8 cellular contexts compared by ENCODE assay signal in the genomic region with DNA sequence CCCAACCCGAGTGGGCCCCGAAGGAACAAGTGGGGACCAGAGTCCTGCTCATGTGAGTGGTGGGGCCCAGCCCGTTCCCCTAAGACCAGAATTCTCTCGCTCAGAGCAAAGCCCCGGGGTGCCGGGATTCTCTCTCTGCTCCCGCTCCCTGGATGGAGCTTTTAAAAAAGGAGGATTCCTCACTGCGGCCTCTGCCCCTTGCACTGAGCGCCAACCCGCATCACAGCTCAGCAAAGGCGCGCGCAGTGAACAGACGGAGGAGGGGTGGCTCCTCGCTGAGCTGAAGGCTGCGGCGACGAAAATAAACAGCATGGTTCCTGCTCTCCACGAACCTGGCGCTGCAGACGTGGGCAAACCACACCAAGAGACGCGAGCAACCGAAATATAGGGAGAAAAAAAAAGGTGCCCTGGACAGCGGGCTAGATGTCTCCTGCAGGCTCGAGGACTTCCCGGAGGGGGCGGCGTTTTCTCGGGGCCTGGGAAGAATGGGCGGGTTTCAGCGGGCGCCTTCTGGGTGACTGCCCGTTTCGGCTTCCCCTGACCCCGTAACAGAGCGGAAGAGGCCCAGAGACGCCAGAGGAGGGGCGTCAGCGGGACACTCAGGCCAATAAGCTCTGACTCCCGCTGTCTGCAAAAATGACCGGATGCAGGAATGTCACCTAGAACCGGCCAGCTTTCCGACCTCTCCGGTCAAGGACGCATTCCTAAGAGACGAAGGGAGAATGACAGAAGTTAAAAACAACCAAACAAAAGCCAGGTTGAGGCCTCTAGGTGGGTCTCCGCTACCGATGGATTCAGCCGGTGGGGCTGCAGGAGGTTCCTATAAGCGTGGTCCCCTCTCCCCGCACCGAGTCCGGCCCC. TPM values are rescaled to one million over a fixed set of nuclear protein-coding genes. Genes with fewer than 3 reads are reported as not detected.
A peak's percentile ranks its signal among the peaks of the same experiment; 100 is the strongest.
DNase-seq lines count a peak whose midpoint lies in the region; ATAC-seq and TF ChIP-seq lines count a peak whose summit lies in the region.

No MANE protein-coding gene starts in this region.

- WGBS in hepatocyte (ENCODE audit: low lambda C conversion rate, missing lambda C conversion rate), result 20% methylated on average over 44 of the region's 54 CpGs
- 41 to 45% (median 42%) methylated on average over 47 to 54 of the region's 54 CpGs for WGBS in psoas muscle, 3 donors

- in situ Hi-C loops in brain microvascular endothelial cell (cut with HindIII; ENCODE audit: low pct_ligation_motif_present, low sequenced_read_pairs), result loop anchor here (10.0 kb wide), 1 partner anchor 228 kb away; no protein-coding TSS in a partner anchor

- ATAC-seq in psoas muscle (peak in 3 of 4 donors; percentile 2 to 32 (median 15)), HG02588 (IDR thresholded peaks at IDR 0.05; ENCODE audit: unreplicated experiment) (no peak)

- H4K20me1 ChIP-seq in OCI-LY7 (ENCODE audit: insufficient read depth, low read length), result no peaks in the 10 kb centered on the region
- H4K20me1 ChIP-seq in hepatocyte (ENCODE audit: insufficient read depth, poor library complexity, severe bottlenecking), result peaks cover 4% of the 10 kb centered on the region

- BruUV-seq in OCI-LY7 (replicated peaks; lab: Mats Ljungman, UMichigan), result no TSS peak

- CTCF ChIA-PET in OCI-LY7 (lab: Charles Lee; ENCODE audit: unreplicated experiment), result no interaction called here

- H3K4me3 ChIP-seq in OCI-LY7 (ENCODE audit: low read depth, low read length, poor library complexity, severe bottlenecking) (no peak overlapping the region), brain microvascular endothelial cell (ENCODE audit: low read depth, low read length) (peak overlapping the region; percentile 52), hepatocyte (no peak overlapping the region), psoas muscle (peak overlapping the region; percentile 57)

- H3K27ac ChIP-seq in OCI-LY7 (ENCODE audit: low read depth, low read length, poor library complexity, severe bottlenecking) (no peak overlapping the region), brain microvascular endothelial cell (peak overlapping the region; percentile 44), hepatocyte (peak overlapping the region; percentile 85), psoas muscle (peak overlapping the region; percentile 87)

- H3K9me3 ChIP-seq in OCI-LY7 (ENCODE audit: low read length) (no peaks in the 10 kb centered on the region), hepatocyte (ENCODE audit: low read depth) (no peaks in the 10 kb centered on the region), psoas muscle (no peaks in the 10 kb centered on the region)

- TF ChIP-seq CTCF in OCI-LY7 (conservative IDR thresholded peaks at IDR 0.05; ENCODE audit: low read length) (no peak), brain microvascular endothelial cell (IDR thresholded peaks at IDR 0.05; ENCODE audit: low read depth, low read length, missing control alignments) (peak; percentile 17), hepatocyte (IDR thresholded peaks at IDR 0.05; ENCODE audit: poor library complexity) (no peak), psoas muscle (IDR thresholded peaks at IDR 0.05) (no peak)

- intact Hi-C loops in OCI-LY7 (cut with micrococcal nuclease; ENCODE audit: unreplicated experiment) (loop anchor here (5.0 to 10.0 kb wide), 3 partner anchors 402 to 488 kb away; a partner anchor contains a TSS), psoas muscle (cut with DNase I) (loop anchor here in 1 of 2 donors (10.0 kb wide), 1 partner anchor 228 kb away; no protein-coding TSS in a partner anchor)

- no peaks in the 10 kb centered on the region; the same call in 1 of the 2 replicates for H3K79me2 ChIP-seq in OCI-LY7 (ENCODE audit: insufficient read depth, low read depth, low read length)
- H3K79me2 ChIP-seq in hepatocyte, result peaks cover 7% of the 10 kb centered on the region

- H3K36me3 ChIP-seq in OCI-LY7 (ENCODE audit: insufficient read depth, low read length) (no peaks in the 10 kb centered on the region), brain microvascular endothelial cell (replicated peaks) (no peaks in the 10 kb centered on the region), hepatocyte (replicated peaks; ENCODE audit: insufficient read depth, low read depth) (no peaks in the 10 kb centered on the region), psoas muscle (ENCODE audit: insufficient read depth in 1 of 2, low read depth in 1 of 2) (peaks cover 0 to 16% of the 10 kb centered on the region in 2 donors)

- H2AFZ ChIP-seq in OCI-LY7 (ENCODE audit: low read length) (no peak overlapping the region), hepatocyte (peak overlapping the region; percentile 62)

- DNase-seq in GM04504 (ENCODE audit: low read depth) (peak; percentile 58), OCI-LY7 (ENCODE audit: low spot score) (no peak), brain microvascular endothelial cell (peak; percentile 33), hepatocyte (ENCODE audit: low spot score) (peak; percentile 80), psoas muscle (peak; percentile 88 to 92), HPDE6-E6E7 (ENCODE audit: extremely low spot score) (no peak), T1000 (lab: John Stamatoyannopoulos, UW) (no peak)

- H3K4me2 ChIP-seq in OCI-LY7 (ENCODE audit: low read length) (peak overlapping the region; percentile 29; the same call in 1 of the 2 replicates), hepatocyte (peak overlapping the region; percentile 84)

- POLR2A ChIA-PET in OCI-LY7 (lab: Charles Lee), result no interaction called here

- H3K4me1 ChIP-seq in OCI-LY7 (ENCODE audit: insufficient read depth, low read length, poor library complexity, severe bottlenecking), result peaks cover 8% of the 10 kb centered on the region
- H3K4me1 ChIP-seq in hepatocyte (ENCODE audit: insufficient read depth), result peaks cover 14% of the 10 kb centered on the region
- H3K4me1 ChIP-seq in psoas muscle, result peaks cover 43% of the 10 kb centered on the region

- H3K9me2 ChIP-seq in OCI-LY7 (ENCODE audit: insufficient read depth, low read length), result no peaks in the 10 kb centered on the region
- no peaks in the 10 kb centered on the region for H3K9me2 ChIP-seq in hepatocyte (replicated peaks; ENCODE audit: insufficient read depth)

- H3K27me3 ChIP-seq in brain microvascular endothelial cell (replicated peaks) (no peaks in the 10 kb centered on the region), hepatocyte (no peaks in the 10 kb centered on the region), psoas muscle (ENCODE audit: insufficient read depth in 3 of 3, low read length in 2 of 3) (no peaks in the 10 kb centered on the region)

RNA-seq across cellular contexts. Expression of a gene that starts 0.8 kb away (rescaled TPM):
- total RNA-seq in OCI-LY7 (2014; rRNA removed; shearing (Covaris generic)), result 6.3 and 6.5 TPM in 2 replicates
- total RNA-seq in OCI-LY7 (2022) (14.9 and 15.8 TPM in 2 replicates), hepatocyte (8.6 and 11.3 TPM in 2 replicates), psoas muscle (10 to 100 TPM; 10.6 to 27.0 (median 17.3) TPM)
- polyA plus RNA-seq in hepatocyte (7.7 and 10.2 TPM in 2 replicates), psoas muscle (10 to 100 TPM in 1 of 3 donors, 1 to 10 TPM in 2; 7.0 to 11.8 (median 9.6) TPM)

RNA-seq across cellular contexts. Expression of a gene that starts 37.7 kb away (rescaled TPM):
- total RNA-seq in OCI-LY7 (2014; rRNA removed; shearing (Covaris generic)), result not detected in 2 replicates
- 0.17 and 0.68 TPM in 2 replicates for total RNA-seq in OCI-LY7 (2022)
- 1.6 and 2.9 TPM in 2 replicates for total RNA-seq in hepatocyte
- polyA plus RNA-seq in hepatocyte, result 0.62 and 2.7 TPM in 2 replicates
- total RNA-seq in psoas muscle, result under 1 TPM; 0.13 to 0.58 (median 0.16) TPM
- under 1 TPM; 0.06 to 0.10 (median 0.07) TPM for polyA plus RNA-seq in psoas muscle

Comparison
In these comparisons a context has a peak if more than half of its experiments do, and no peak if none do; other contexts are left out.
1. DNase-seq: peak in GM04504 (single experiment), brain microvascular endothelial cell (single experiment), hepatocyte (single experiment) and psoas muscle (2 of 2); none in OCI-LY7 (single experiment), HPDE6-E6E7 (single experiment) and T1000 (single experiment).
2. H3K4me3 ChIP-seq: peak in brain microvascular endothelial cell (single experiment) and psoas muscle (single experiment); none in OCI-LY7 (single experiment) and hepatocyte (single experiment).